In the genomic region with DNA sequence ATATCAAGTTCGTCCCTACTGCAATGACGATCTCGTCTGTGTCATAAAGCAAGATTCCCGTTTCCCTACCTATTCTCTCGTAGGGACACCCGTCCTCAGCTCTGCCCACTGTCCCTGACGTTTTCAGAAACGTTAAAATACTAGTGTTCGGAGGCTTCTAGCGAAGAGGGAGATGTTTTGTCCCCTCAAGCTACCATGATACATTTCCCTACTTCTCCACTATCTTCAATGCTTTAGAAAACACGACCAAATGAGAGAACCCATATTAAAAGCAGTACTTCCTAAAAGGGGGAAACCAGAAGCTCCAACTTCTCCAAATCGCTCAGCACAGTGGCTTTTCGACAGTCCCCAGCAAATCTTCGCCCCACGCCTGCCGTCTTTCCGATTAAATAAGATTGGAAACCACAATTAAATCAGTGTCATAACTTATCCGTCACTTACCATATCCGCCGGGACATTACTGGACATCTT, we compare ENCODE assay signal across 8 cellular contexts. TPM values are rescaled to one million over a fixed set of nuclear protein-coding genes. Genes with fewer than 3 reads are reported as not detected.
A peak's percentile ranks its signal among the peaks of the same experiment; 100 is the strongest.
DNase-seq lines count a peak whose midpoint lies in the region; ATAC-seq and TF ChIP-seq lines count a peak whose summit lies in the region.

No MANE protein-coding gene starts in this region.

- H3K4me1 ChIP-seq in BE2C (peaks cover 3% of the 10 kb centered on the region; the same call in 1 of the 2 replicates), HEK293 (ENCODE audit: control insufficient read depth, insufficient read depth, low read length) (peaks cover 5% of the 10 kb centered on the region)

- peak overlapping the region; percentile 88 for H3K27ac ChIP-seq in HEK293 (ENCODE audit: extremely low read depth, low read depth, low read length)

- no peaks in the 10 kb centered on the region for H3K27me3 ChIP-seq in BE2C

- in situ Hi-C loops in SK-MEL-5 (cut with HindIII; ENCODE audit: low pct_unique_long_range_greater_than_20kb, low sequenced_read_pairs): loop anchor here (25.0 kb wide), 1 partner anchor 263 kb away; no protein-coding TSS in a partner anchor

- DNase-seq in BE2C (no peak), SK-MEL-5 (ENCODE audit: low read depth, low spot score) (peak; percentile 46), cardiac fibroblast (ENCODE audit: low read depth in 2 of 2) (peak; percentile 22 to 54), left lobe of liver (ENCODE audit: low spot score) (no peak)
- peak; percentile 29 for DNase-seq in stimulated activated naive B cell treated with anti-CD40 and anti-IgM and Interleukin-4, amounts not matched to agents 10 μg/mL and 1 μg/mL and 100 μg/mL, for 72 hours

- H3K4me1 Mint-ChIP-seq in stimulated activated naive B cell treated with anti-CD40 and anti-IgM and Interleukin-4, amounts not matched to agents 10 μg/mL and 1 μg/mL and 100 μg/mL, for 72 hours: peaks cover 17 to 44% of the 10 kb centered on the region in 2 donors

- H3K4me3 ChIP-seq in BE2C (ENCODE audit: low read depth, low read length) (peak overlapping the region; percentile 83), HEK293 (ENCODE audit: low read depth, low read length) (peak overlapping the region; percentile 81), cardiac fibroblast (replicated peaks in 1 of 2; ENCODE audit: low read depth in 2 of 2, low read length in 2 of 2) (peak overlapping the region; percentile 77 to 88)

- no peaks in the 10 kb centered on the region for H3K27me3 Mint-ChIP-seq in stimulated activated naive B cell treated with anti-CD40 and anti-IgM and Interleukin-4, amounts not matched to agents 10 μg/mL and 1 μg/mL and 100 μg/mL, for 72 hours

- peak overlapping the region; percentile 87 to 94 for H3K4me3 Mint-ChIP-seq in stimulated activated naive B cell treated with anti-CD40 and anti-IgM and Interleukin-4, amounts not matched to agents 10 μg/mL and 1 μg/mL and 100 μg/mL, for 72 hours

- H3K9me3 Mint-ChIP-seq in stimulated activated naive B cell treated with anti-CD40 and anti-IgM and Interleukin-4, amounts not matched to agents 10 μg/mL and 1 μg/mL and 100 μg/mL, for 72 hours: no peaks in the 10 kb centered on the region

- peak overlapping the region; percentile 96 for H3K27ac Mint-ChIP-seq in stimulated activated naive B cell treated with anti-CD40 and anti-IgM and Interleukin-4, amounts not matched to agents 10 μg/mL and 1 μg/mL and 100 μg/mL, for 72 hours

- H3K36me3 Mint-ChIP-seq in stimulated activated naive B cell treated with anti-CD40 and anti-IgM and Interleukin-4, amounts not matched to agents 10 μg/mL and 1 μg/mL and 100 μg/mL, for 72 hours: peaks cover 1 to 14% of the 10 kb centered on the region in 2 donors

- POLR2A ChIA-PET in HEK293 (lab: Yijun Ruan, JAX): interaction anchor here (3.0 kb wide), 1 partner anchor 75 kb away, joined by 18 read pairs; no protein-coding TSS in a partner anchor

- H3K9me3 ChIP-seq in BE2C (no peaks in the 10 kb centered on the region), HEK293 (ENCODE audit: control insufficient read depth, insufficient read depth, low read depth, low read length) (no peaks in the 10 kb centered on the region)

- no peaks in the 10 kb centered on the region for H3K36me3 ChIP-seq in BE2C
- H3K36me3 ChIP-seq in HEK293 (ENCODE audit: control insufficient read depth in 2 of 2, insufficient read depth in 1 of 2, low read length in 2 of 2): no peaks in the 10 kb centered on the region

- peak; percentile 12 for ATAC-seq in left lobe of liver
- peak; percentile 45 to 58 for ATAC-seq in stimulated activated naive B cell treated with anti-CD40 and anti-IgM and Interleukin-4, amounts not matched to agents 10 μg/mL and 1 μg/mL and 100 μg/mL, for 72 hours (replicated peaks)
- no peak for ATAC-seq in HG03378 (IDR thresholded peaks at IDR 0.05; ENCODE audit: unreplicated experiment)
- ATAC-seq in HG03025 (IDR thresholded peaks at IDR 0.05; ENCODE audit: low FRiP score, unreplicated experiment): no peak

- CTCF ChIA-PET in HEK293 (lab: Yijun Ruan, JAX): interaction anchor here (2.4 to 3.4 kb wide), 3 partner anchors 75 to 264 kb away, joined by 6 to 24 read pairs (median 18); no protein-coding TSS in a partner anchor

- TF ChIP-seq CTCF in BE2C (IDR thresholded peaks at IDR 0.05; ENCODE audit: low read depth, low read length) (no peak), HEK293 (tag by site-specific recombination; IDR thresholded peaks at IDR 0.05) (no peak), cardiac fibroblast (IDR thresholded peaks at IDR 0.05; ENCODE audit: low read depth, low read length) (no peak)

TF ChIP-seq in HEK293, 187 proteins besides CTCF, POLR2A, EP300 and RAD21:
- TF ChIP-seq ZNF394 (tag by site-specific recombination; IDR thresholded peaks at IDR 0.05; ENCODE audit: borderline replicate concordance): no peak
- TF ChIP-seq ZBTB17 (tag by site-specific recombination; IDR thresholded peaks at IDR 0.05): peak; percentile 58; the same call in 1 of the 2 replicates
- 0 out of 2 replicates have a peak, but pooled peaks have one; percentile 66 for TF ChIP-seq GFI1B (tag by site-specific recombination; IDR thresholded peaks at IDR 0.05)
- TF ChIP-seq ZBTB48 (tag by site-specific recombination; IDR thresholded peaks at IDR 0.05): peak; percentile 63; the same call in 1 of the 2 replicates
- 0 out of 2 replicates have a peak, but pooled peaks have one; percentile 8 for TF ChIP-seq IKZF3 (tag by site-specific recombination; IDR thresholded peaks at IDR 0.05)
- TF ChIP-seq ZNF600 (tag by site-specific recombination; IDR thresholded peaks at IDR 0.05): 0 out of 2 replicates have a peak, but pooled peaks have one; percentile 24
- no peak for TF ChIP-seq ZSCAN16 (tag by site-specific recombination; IDR thresholded peaks at IDR 0.05)
TF ChIP-seq in HEK293: peak in this region for 5.

RNA-seq across cellular contexts. Expression of a gene that starts 1.3 kb away (rescaled TPM):
- 6.5 TPM for polyA plus RNA-seq in BE2C (2012; ENCODE audit: insufficient read depth, insufficient read length, low read depth)
- total RNA-seq in SK-MEL-5 (2014; rRNA removed; shearing (Covaris generic)): 84.9 and 89.2 TPM in 2 replicates
- 89.8 and 121 TPM in 2 replicates for polyA plus RNA-seq in SK-MEL-5 (2015; cell fraction: cytosol; rRNA removed)
- 41.0 and 56.2 TPM in 2 replicates for polyA plus RNA-seq in SK-MEL-5 (2015; cell fraction: nucleus; rRNA removed)
- total RNA-seq in left lobe of liver: 21.8 TPM

Comparison
In these comparisons a context has a peak if more than half of its experiments do, and no peak if none do; other contexts are left out.
1. DNase-seq: peak in SK-MEL-5 (single experiment), cardiac fibroblast (2 of 2) and stimulated activated naive B cell treated with anti-CD40 and anti-IgM and Interleukin-4, amounts not matched to agents 10 μg/mL and 1 μg/mL and 100 μg/mL, for 72 hours (single experiment); none in BE2C (single experiment) and left lobe of liver (single experiment).
2. ATAC-seq: peak in left lobe of liver (single experiment) and stimulated activated naive B cell treated with anti-CD40 and anti-IgM and Interleukin-4, amounts not matched to agents 10 μg/mL and 1 μg/mL and 100 μg/mL, for 72 hours (2 of 2); none in HG03378 (single experiment) and HG03025 (single experiment).
3. Peak in every context shown above with its lines, with median percentiles within 50 percentile points of each other: H3K4me3 ChIP-seq.